1 cellular context compared by ENCODE assay signal in genomic region chr3:132659370-132660055, GRCh38.
A peak's percentile ranks its signal among the peaks of the same experiment; 100 is the strongest.
TF ChIP-seq lines count a peak whose summit lies in the region.

Gene ACAD11 (minus strand): TSS chr3:132659809. CDS start chr3:132659751, 58 bp downstream.

TF ChIP-seq in HepG2, 621 proteins besides CTCF, POLR2A, EP300 and RAD21 (continued from another document):
- TF ChIP-seq E2F2 (CRISPR knock-in tag; IDR thresholded peaks at IDR 0.05; ENCODE audit: borderline replicate concordance) (peak; percentile 28; the same call in 1 of the 2 replicates), ZBTB20 (CRISPR knock-in tag; IDR thresholded peaks at IDR 0.05; ENCODE audit: borderline replicate concordance, low read depth) (0 out of 2 replicates have a peak, but pooled peaks have one; percentile 67), ZFP37 (CRISPR knock-in tag; IDR thresholded peaks at IDR 0.05; ENCODE audit: borderline replicate concordance) (peak; percentile 62; the same call in 1 of the 2 replicates), ZNF441 (CRISPR knock-in tag; IDR thresholded peaks at IDR 0.05; ENCODE audit: borderline replicate concordance) (0 out of 2 replicates have a peak, but pooled peaks have one; percentile 33), ZFP90 (CRISPR knock-in tag; IDR thresholded peaks at IDR 0.05; ENCODE audit: borderline replicate concordance) (0 out of 2 replicates have a peak, but pooled peaks have one; percentile 27), RFX3 (CRISPR knock-in tag; IDR thresholded peaks at IDR 0.05) (0 out of 2 replicates have a peak, but pooled peaks have one; percentile 47), ZNF616 (CRISPR knock-in tag; IDR thresholded peaks at IDR 0.05; ENCODE audit: low read depth) (no peak), ZNF768 (CRISPR knock-in tag; IDR thresholded peaks at IDR 0.05) (peak; percentile 20; the same call in 1 of the 2 replicates), CCDC6 (CRISPR knock-in tag; IDR thresholded peaks at IDR 0.05) (peak; percentile 46; the same call in 1 of the 2 replicates), RXRA (CRISPR knock-in tag; IDR thresholded peaks at IDR 0.05) (peak; percentile 28; the same call in 1 of the 2 replicates), ZBTB46 (CRISPR knock-in tag; IDR thresholded peaks at IDR 0.05; ENCODE audit: borderline replicate concordance) (no peak), HES4 (CRISPR knock-in tag; IDR thresholded peaks at IDR 0.05; ENCODE audit: borderline replicate concordance) (peak; percentile 58; the same call in 1 of the 2 replicates), SMYD3 (CRISPR knock-in tag; IDR thresholded peaks at IDR 0.05) (no peak), ZBTB25 (CRISPR knock-in tag; IDR thresholded peaks at IDR 0.05) (peak; percentile 5; the same call in 1 of the 2 replicates), RFX5 (IDR thresholded peaks at IDR 0.05; ENCODE audit: low read depth, low read length) (no peak; the same call in 1 of the 2 replicates), KDM1A (CRISPR knock-in tag; IDR thresholded peaks at IDR 0.05) (0 out of 2 replicates have a peak, but pooled peaks have one; percentile 8), YEATS4 (CRISPR knock-in tag; IDR thresholded peaks at IDR 0.05; ENCODE audit: borderline replicate concordance) (peak; percentile 35; the same call in 1 of the 2 replicates), ZMYM4 (CRISPR knock-in tag; IDR thresholded peaks at IDR 0.05) (peak; percentile 44; the same call in 1 of the 2 replicates)
TF ChIP-seq in HepG2: peak in this region for 100.
